ENCODE assay signal across 8 cellular contexts in the genomic region with DNA sequence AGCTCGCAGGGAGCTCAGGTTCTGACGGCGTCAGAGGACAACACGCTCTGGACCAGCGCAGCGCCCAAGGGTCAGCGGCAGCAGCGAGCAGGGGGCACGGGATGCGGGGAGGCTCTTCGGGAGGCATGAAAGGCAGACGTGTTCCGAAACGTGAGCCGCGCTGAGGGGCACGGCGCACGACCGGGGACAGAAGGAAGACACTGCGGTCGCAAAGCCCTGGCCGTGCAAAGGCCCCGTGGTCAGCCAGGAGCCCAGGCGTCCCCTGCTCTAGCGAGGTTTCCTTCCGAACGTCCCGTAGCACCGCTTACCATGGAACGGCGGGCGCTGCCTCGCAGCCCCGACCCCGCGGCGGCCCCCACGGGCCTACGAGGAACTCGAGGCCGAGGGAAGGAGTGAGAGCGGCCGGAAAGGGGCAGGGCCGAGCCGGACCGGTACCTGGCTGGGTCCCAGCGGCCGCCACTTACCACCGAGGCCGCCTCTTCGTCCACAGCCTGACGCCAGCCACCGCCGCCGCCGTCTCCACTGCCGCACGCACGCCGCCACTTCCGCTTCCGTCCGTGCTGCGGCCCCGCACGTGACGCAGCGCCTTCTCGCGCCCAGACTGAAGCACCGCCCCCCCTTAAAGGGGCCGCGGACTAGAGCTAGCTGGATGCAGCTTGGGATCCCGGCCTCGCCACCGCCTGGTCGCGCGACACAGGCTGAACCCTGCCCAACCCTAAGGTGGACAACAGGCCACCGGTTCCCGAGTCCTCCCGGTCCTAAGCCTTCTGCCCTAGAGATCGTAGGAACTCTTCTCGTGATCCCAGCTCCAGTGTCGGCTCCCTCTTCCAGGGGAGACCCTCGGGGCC. TPM values are rescaled to one million over a fixed set of nuclear protein-coding genes. Genes with fewer than 3 reads are reported as not detected.
DNase-seq lines count a peak whose midpoint lies in the region; ATAC-seq, FAIRE-seq and TF ChIP-seq lines count a peak whose summit lies in the region.

No MANE protein-coding gene starts in this region.

- POLR2A ChIA-PET in activated CD4-positive, alpha-beta T cell treated with anti-CD3 and anti-CD28 coated beads, Interleukin-2, amount 10 ng/mL, durations not matched to agents 7 days and 5 days (lab: Charles Lee) = interaction anchor here (0.6 to 0.9 kb wide), 3 partner anchors 21 to 128 kb away, joined by 3 read pairs; no protein-coding TSS in a partner anchor
- POLR2A ChIA-PET in HepG2 (lab: Yijun Ruan, JAX) = interaction anchor here (0.8 to 2.1 kb wide), 11 partner anchors 9 to 600 kb away, joined by 3 to 13 read pairs (median 5); a partner anchor contains a TSS

- peak overlapping the region; percentile 91 for H3K9ac ChIP-seq in HepG2 (ENCODE audit: insufficient read depth, low read depth, low read length)

- in situ Hi-C loops in HepG2 (cut with HindIII; ENCODE audit: extremely low pct_ligation_motif_present, low pct_unique_long_range_greater_than_20kb) = no loop called here

- peak; percentile 39 for TF ChIP-seq CTCF in HepG2 (CRISPR knock-in tag; IDR thresholded peaks at IDR 0.05)

- no peaks in the 10 kb centered on the region for H3K27me3 ChIP-seq in HepG2 (ENCODE audit: control insufficient read depth in 1 of 2, insufficient read depth in 2 of 2, low read length in 2 of 2)

- TF ChIP-seq POLR2A in GM19193 (IDR thresholded peaks at IDR 0.05; ENCODE audit: extremely low read depth, insufficient read depth, insufficient read length) = peak; percentile 92
- peak; percentile 77 to 94 for TF ChIP-seq POLR2A in HepG2 (IDR thresholded peaks at IDR 0.05; ENCODE audit: insufficient read depth in 1 of 2, low read depth in 2 of 2, low read length in 2 of 2)

- peak overlapping the region; percentile 79 for H3K27ac ChIP-seq in HepG2 (ENCODE audit: extremely low read length, insufficient read depth, low read length)

- peaks cover 45% of the 10 kb centered on the region for H3K4me1 ChIP-seq in HepG2 (ENCODE audit: insufficient read depth, low read length)

- H3K9me3 Mint-ChIP-seq in activated CD4-positive, alpha-beta T cell treated with anti-CD3 and anti-CD28 coated beads, Interleukin-2, amount 10 ng/mL, durations not matched to agents 7 days and 5 days = no peaks in the 10 kb centered on the region

- H3K4me3 ChIP-seq in HepG2 (replicated peaks in 1 of 3; ENCODE audit: insufficient read depth in 1 of 3, low read depth in 2 of 3, low read length in 3 of 3) = peak overlapping the region; percentile 68 to 99 (median 94)

- peak; percentile 84 for ATAC-seq in HG03432 (IDR thresholded peaks at IDR 0.05; ENCODE audit: unreplicated experiment)
- ATAC-seq in HepG2 = peak; percentile 84

- peaks cover 0 to 4% of the 10 kb centered on the region in 2 experiments; a peak in 2 of 5 replicates for H3K36me3 ChIP-seq in HepG2 (replicated peaks in 1 of 2; ENCODE audit: control insufficient read depth in 1 of 2, insufficient read depth in 2 of 2, low read length in 2 of 2)

- intact Hi-C loops in HepG2 (cut with micrococcal nuclease; ENCODE audit: unreplicated experiment) = no loop called here

- no peaks in the 10 kb centered on the region for H3K27me3 Mint-ChIP-seq in activated CD4-positive, alpha-beta T cell treated with anti-CD3 and anti-CD28 coated beads, Interleukin-2, amount 10 ng/mL, durations not matched to agents 7 days and 5 days

- H3K79me2 ChIP-seq in HepG2 (ENCODE audit: insufficient read depth, low read length) = peaks cover 32% of the 10 kb centered on the region

- peak overlapping the region; percentile 97 for H3K4me2 ChIP-seq in HepG2 (ENCODE audit: low read depth, low read length)

- H3K9me3 ChIP-seq in HepG2 (ENCODE audit: low read length) = no peaks in the 10 kb centered on the region

- TF ChIP-seq EP300 in HepG2 (IDR thresholded peaks at IDR 0.05; ENCODE audit: low read depth in 2 of 2, low read length in 2 of 2) (no peak), HepG2 (CRISPR knock-in tag; IDR thresholded peaks at IDR 0.05; ENCODE audit: borderline replicate concordance) (no peak)

- peaks cover 6% of the 10 kb centered on the region; the same call in 1 of the 2 replicates for H4K20me1 ChIP-seq in HepG2 (ENCODE audit: insufficient read depth, low read length)

- H2AFZ ChIP-seq in HepG2 (ENCODE audit: low read length) = no peak overlapping the region

- peaks cover 33% of the 10 kb centered on the region for H3K4me1 Mint-ChIP-seq in activated CD4-positive, alpha-beta T cell treated with anti-CD3 and anti-CD28 coated beads, Interleukin-2, amount 10 ng/mL, durations not matched to agents 7 days and 5 days

- peaks cover 13% of the 10 kb centered on the region for H3K36me3 Mint-ChIP-seq in activated CD4-positive, alpha-beta T cell treated with anti-CD3 and anti-CD28 coated beads, Interleukin-2, amount 10 ng/mL, durations not matched to agents 7 days and 5 days (ENCODE audit: low read depth)

- TF ChIP-seq RAD21 in HepG2 (CRISPR knock-in tag; IDR thresholded peaks at IDR 0.05) = peak; percentile 45

- H3K27ac Mint-ChIP-seq in activated CD4-positive, alpha-beta T cell treated with anti-CD3 and anti-CD28 coated beads, Interleukin-2, amount 10 ng/mL, durations not matched to agents 7 days and 5 days = peak overlapping the region; percentile 98

- no peak for FAIRE-seq in HepG2 (lab: Jason Lieb, UNC)

- peak overlapping the region; percentile 99 for H3K4me3 Mint-ChIP-seq in activated CD4-positive, alpha-beta T cell treated with anti-CD3 and anti-CD28 coated beads, Interleukin-2, amount 10 ng/mL, durations not matched to agents 7 days and 5 days

- BruUV-seq in HepG2 (replicated peaks; lab: Mats Ljungman, UMichigan) = TSS peak; percentile 81

- peak; percentile 97 for DNase-seq in Ammon's horn (ENCODE audit: low spot score)
- DNase-seq in NCI-H510A treated with DMSO at 0.1 percent for 48 hours (lab: John Stamatoyannopoulos, UW) = peak; percentile 58
- peak; percentile 89 for DNase-seq in activated CD4-positive, alpha-beta T cell treated with anti-CD3 and anti-CD28 coated beads, Interleukin-2, amount 10 ng/mL, durations not matched to agents 7 days and 5 days
- DNase-seq in dedifferentiated amniotic fluid mesenchymal stem cell (ENCODE audit: extremely low spot score) = peak; percentile 87
- peak; percentile 79 for DNase-seq in HepG2 (ENCODE audit: low spot score)
- DNase-seq in stimulated activated CD4-positive, alpha-beta T cell treated with anti-CD3 and anti-CD28 coated beads, Interleukin-2, amount 100 ng/mL, for 48 hours = peak; percentile 83 to 86

- WGBS in HepG2 (ENCODE audit: low lambda C conversion rate) = 3% methylated on average over 22 of the region's 87 CpGs

- CTCF ChIA-PET in activated CD4-positive, alpha-beta T cell treated with anti-CD3 and anti-CD28 coated beads, Interleukin-2, amount 10 ng/mL, durations not matched to agents 7 days and 5 days (lab: Charles Lee) = interaction anchor here (0.6 to 1.5 kb wide), 8 partner anchors 9 to 144 kb away, joined by 3 to 12 read pairs (median 5); a partner anchor contains a TSS
- CTCF ChIA-PET in HepG2 (lab: Yijun Ruan, JAX; ENCODE audit: low intra/inter-chr PET ratio, low total read pairs) = no interaction called here

RNA-seq across cellular contexts. Expression of a gene that starts 9.4 kb away (rescaled TPM):
- total RNA-seq in activated CD4-positive, alpha-beta T cell treated with anti-CD3 and anti-CD28 coated beads, Interleukin-2, amount 10 ng/mL, durations not matched to agents 7 days and 5 days = 100 to 1,000 TPM; 180 TPM
- total RNA-seq in HepG2 (2016; rRNA removed; fragmentation: Illumina TruSeq; extraction: Trizol) = 27.9 and 40.8 TPM in 2 replicates
- 52.2 and 64.4 TPM in 2 replicates for total RNA-seq in HepG2 (2016; cell fraction: cytosol; rRNA removed; fragmentation: Illumina TruSeq; extraction: Trizol; ENCODE audit: low read depth)
- 24.0 and 37.3 TPM in 2 replicates for total RNA-seq in HepG2 (2016; cell fraction: insoluble cytoplasmic fraction; rRNA removed; fragmentation: Illumina TruSeq; extraction: Trizol)
- total RNA-seq in HepG2 (2016; cell fraction: membrane; rRNA removed; fragmentation: Illumina TruSeq; extraction: Trizol) = 65.2 and 82.2 TPM in 2 replicates
- total RNA-seq in HepG2 (2016; cell fraction: nucleus; rRNA removed; fragmentation: Illumina TruSeq; extraction: Trizol) = 17.1 and 19.3 TPM in 2 replicates
- polyA plus RNA-seq in HepG2 (2011; rRNA removed) = 27.7 and 44.6 TPM in 2 replicates
- 25.9 and 53.1 TPM in 2 replicates for polyA plus RNA-seq in HepG2 (2011; cell fraction: cytosol; rRNA removed)
- 72.5 and 83.8 TPM in 2 replicates for polyA plus RNA-seq in HepG2 (2011; cell fraction: nucleus; rRNA removed)
- 11.9 and 16.2 TPM in 2 replicates for polyA plus RNA-seq in HepG2 (2012)
- 51.0 and 62.5 TPM in 2 replicates for polyA plus RNA-seq in HepG2 (2016; cell fraction: cytosol; fragmentation: Illumina TruSeq; extraction: Trizol; ENCODE audit: low read depth)
- 25.3 and 27.0 TPM in 2 replicates for polyA plus RNA-seq in HepG2 (2016; cell fraction: insoluble cytoplasmic fraction; fragmentation: Illumina TruSeq; extraction: Trizol; ENCODE audit: low read depth)
- 54.6 and 60.4 TPM in 2 replicates for polyA plus RNA-seq in HepG2 (2016; cell fraction: membrane; fragmentation: Illumina TruSeq; extraction: Trizol; ENCODE audit: low read depth)
- 38.7 and 42.0 TPM in 2 replicates for polyA plus RNA-seq in HepG2 (2016; cell fraction: nucleus; fragmentation: Illumina TruSeq; extraction: Trizol; ENCODE audit: insufficient read depth, low read depth)
- 15.0 and 50.9 TPM in 2 replicates for polyA minus RNA-seq in HepG2 (2011; rRNA and poly(A)+ RNA removed; ENCODE audit: low replicate concordance)
- polyA minus RNA-seq in HepG2 (2011; cell fraction: cytosol; rRNA and poly(A)+ RNA removed) = 17.2 and 18.0 TPM in 2 replicates
- polyA minus RNA-seq in HepG2 (2011; cell fraction: nucleus; rRNA and poly(A)+ RNA removed) = 5.7 and 5.8 TPM in 2 replicates

RNA-seq across cellular contexts. Expression of a gene that starts 12.5 kb away (rescaled TPM):
- total RNA-seq in activated CD4-positive, alpha-beta T cell treated with anti-CD3 and anti-CD28 coated beads, Interleukin-2, amount 10 ng/mL, durations not matched to agents 7 days and 5 days = 10 to 100 TPM; 24.0 to 25.5 TPM
- total RNA-seq in HepG2 (2016; rRNA removed; fragmentation: Illumina TruSeq; extraction: Trizol) = 6.2 and 6.7 TPM in 2 replicates
- total RNA-seq in HepG2 (2016; cell fraction: cytosol; rRNA removed; fragmentation: Illumina TruSeq; extraction: Trizol; ENCODE audit: low read depth) = 2.1 and 2.2 TPM in 2 replicates
- 5.5 and 5.9 TPM in 2 replicates for total RNA-seq in HepG2 (2016; cell fraction: insoluble cytoplasmic fraction; rRNA removed; fragmentation: Illumina TruSeq; extraction: Trizol)
- total RNA-seq in HepG2 (2016; cell fraction: membrane; rRNA removed; fragmentation: Illumina TruSeq; extraction: Trizol) = 8.3 and 8.9 TPM in 2 replicates
- 4.0 and 4.8 TPM in 2 replicates for total RNA-seq in HepG2 (2016; cell fraction: nucleus; rRNA removed; fragmentation: Illumina TruSeq; extraction: Trizol)
- 3.5 and 4.7 TPM in 2 replicates for polyA plus RNA-seq in HepG2 (2011; rRNA removed)
- 3.7 and 7.0 TPM in 2 replicates for polyA plus RNA-seq in HepG2 (2011; cell fraction: cytosol; rRNA removed)
- polyA plus RNA-seq in HepG2 (2011; cell fraction: nucleus; rRNA removed) = 16.7 and 31.9 TPM in 2 replicates
- 8.3 and 9.4 TPM in 2 replicates for polyA plus RNA-seq in HepG2 (2012)
- 3.2 and 3.4 TPM in 2 replicates for polyA plus RNA-seq in HepG2 (2016; cell fraction: cytosol; fragmentation: Illumina TruSeq; extraction: Trizol; ENCODE audit: low read depth)
- polyA plus RNA-seq in HepG2 (2016; cell fraction: insoluble cytoplasmic fraction; fragmentation: Illumina TruSeq; extraction: Trizol; ENCODE audit: low read depth) = 12.0 and 14.3 TPM in 2 replicates
- 8.9 and 9.3 TPM in 2 replicates for polyA plus RNA-seq in HepG2 (2016; cell fraction: membrane; fragmentation: Illumina TruSeq; extraction: Trizol; ENCODE audit: low read depth)
- 11.4 and 12.0 TPM in 2 replicates for polyA plus RNA-seq in HepG2 (2016; cell fraction: nucleus; fragmentation: Illumina TruSeq; extraction: Trizol; ENCODE audit: insufficient read depth, low read depth)
- polyA minus RNA-seq in HepG2 (2011; rRNA and poly(A)+ RNA removed; ENCODE audit: low replicate concordance) = 3.1 and 9.7 TPM in 2 replicates
- polyA minus RNA-seq in HepG2 (2011; cell fraction: cytosol; rRNA and poly(A)+ RNA removed) = 8.9 and 15.3 TPM in 2 replicates
- 2.1 and 2.2 TPM in 2 replicates for polyA minus RNA-seq in HepG2 (2011; cell fraction: nucleus; rRNA and poly(A)+ RNA removed)

RNA-seq across cellular contexts. Expression of a gene that starts 27.6 kb away (rescaled TPM):
- 10 to 100 TPM; 44.2 to 54.7 TPM for total RNA-seq in activated CD4-positive, alpha-beta T cell treated with anti-CD3 and anti-CD28 coated beads, Interleukin-2, amount 10 ng/mL, durations not matched to agents 7 days and 5 days
- total RNA-seq in HepG2 (2016; rRNA removed; fragmentation: Illumina TruSeq; extraction: Trizol) = 3.0 and 5.0 TPM in 2 replicates
- total RNA-seq in HepG2 (2016; cell fraction: cytosol; rRNA removed; fragmentation: Illumina TruSeq; extraction: Trizol; ENCODE audit: low read depth) = 1.1 and 3.2 TPM in 2 replicates
- total RNA-seq in HepG2 (2016; cell fraction: insoluble cytoplasmic fraction; rRNA removed; fragmentation: Illumina TruSeq; extraction: Trizol) = 4.1 and 5.2 TPM in 2 replicates
- total RNA-seq in HepG2 (2016; cell fraction: membrane; rRNA removed; fragmentation: Illumina TruSeq; extraction: Trizol) = 3.9 and 4.2 TPM in 2 replicates
- 6.0 and 7.6 TPM in 2 replicates for total RNA-seq in HepG2 (2016; cell fraction: nucleus; rRNA removed; fragmentation: Illumina TruSeq; extraction: Trizol)
- 11.2 and 13.0 TPM in 2 replicates for polyA plus RNA-seq in HepG2 (2011; rRNA removed)
- 8.7 and 9.8 TPM in 2 replicates for polyA plus RNA-seq in HepG2 (2011; cell fraction: cytosol; rRNA removed)
- 91.1 and 123 TPM in 2 replicates for polyA plus RNA-seq in HepG2 (2011; cell fraction: nucleus; rRNA removed)
- 13.8 and 15.4 TPM in 2 replicates for polyA plus RNA-seq in HepG2 (2012)
- polyA plus RNA-seq in HepG2 (2016; cell fraction: cytosol; fragmentation: Illumina TruSeq; extraction: Trizol; ENCODE audit: low read depth) = 1.7 and 1.8 TPM in 2 replicates
- 7.3 and 10.0 TPM in 2 replicates for polyA plus RNA-seq in HepG2 (2016; cell fraction: insoluble cytoplasmic fraction; fragmentation: Illumina TruSeq; extraction: Trizol; ENCODE audit: low read depth)
- polyA plus RNA-seq in HepG2 (2016; cell fraction: membrane; fragmentation: Illumina TruSeq; extraction: Trizol; ENCODE audit: low read depth) = 5.1 and 5.3 TPM in 2 replicates
- 39.5 and 44.1 TPM in 2 replicates for polyA plus RNA-seq in HepG2 (2016; cell fraction: nucleus; fragmentation: Illumina TruSeq; extraction: Trizol; ENCODE audit: insufficient read depth, low read depth)
- polyA minus RNA-seq in HepG2 (2011; rRNA and poly(A)+ RNA removed; ENCODE audit: low replicate concordance) = 16.3 and 19.1 TPM in 2 replicates
- 5.5 and 7.7 TPM in 2 replicates for polyA minus RNA-seq in HepG2 (2011; cell fraction: cytosol; rRNA and poly(A)+ RNA removed)
- 9.3 and 10.8 TPM in 2 replicates for polyA minus RNA-seq in HepG2 (2011; cell fraction: nucleus; rRNA and poly(A)+ RNA removed)

RNA-seq across cellular contexts. Expression of a gene that starts 29.3 kb away (rescaled TPM):
- total RNA-seq in activated CD4-positive, alpha-beta T cell treated with anti-CD3 and anti-CD28 coated beads, Interleukin-2, amount 10 ng/mL, durations not matched to agents 7 days and 5 days = 10 to 100 TPM; 10.6 to 13.3 TPM
- 2.0 and 3.5 TPM in 2 replicates for total RNA-seq in HepG2 (2016; rRNA removed; fragmentation: Illumina TruSeq; extraction: Trizol)
- total RNA-seq in HepG2 (2016; cell fraction: cytosol; rRNA removed; fragmentation: Illumina TruSeq; extraction: Trizol; ENCODE audit: low read depth) = 0.79 and 0.81 TPM in 2 replicates
- 1.7 and 3.1 TPM in 2 replicates for total RNA-seq in HepG2 (2016; cell fraction: insoluble cytoplasmic fraction; rRNA removed; fragmentation: Illumina TruSeq; extraction: Trizol)
- total RNA-seq in HepG2 (2016; cell fraction: membrane; rRNA removed; fragmentation: Illumina TruSeq; extraction: Trizol) = 1.7 and 2.1 TPM in 2 replicates
- total RNA-seq in HepG2 (2016; cell fraction: nucleus; rRNA removed; fragmentation: Illumina TruSeq; extraction: Trizol) = 1.5 and 1.9 TPM in 2 replicates
- polyA plus RNA-seq in HepG2 (2011; rRNA removed) = 0.95 and 1.4 TPM in 2 replicates
- polyA plus RNA-seq in HepG2 (2011; cell fraction: cytosol; rRNA removed) = 0.94 and 1.7 TPM in 2 replicates
- 6.4 and 7.8 TPM in 2 replicates for polyA plus RNA-seq in HepG2 (2011; cell fraction: nucleus; rRNA removed)
- 1.3 and 1.7 TPM in 2 replicates for polyA plus RNA-seq in HepG2 (2012)
- polyA plus RNA-seq in HepG2 (2016; cell fraction: cytosol; fragmentation: Illumina TruSeq; extraction: Trizol; ENCODE audit: low read depth) = 0.68 TPM in 2 replicates
- polyA plus RNA-seq in HepG2 (2016; cell fraction: insoluble cytoplasmic fraction; fragmentation: Illumina TruSeq; extraction: Trizol; ENCODE audit: low read depth) = 2.8 and 3.5 TPM in 2 replicates
- 1.1 and 1.4 TPM in 2 replicates for polyA plus RNA-seq in HepG2 (2016; cell fraction: membrane; fragmentation: Illumina TruSeq; extraction: Trizol; ENCODE audit: low read depth)
- 5.0 and 6.1 TPM in 2 replicates for polyA plus RNA-seq in HepG2 (2016; cell fraction: nucleus; fragmentation: Illumina TruSeq; extraction: Trizol; ENCODE audit: insufficient read depth, low read depth)
- polyA minus RNA-seq in HepG2 (2011; rRNA and poly(A)+ RNA removed; ENCODE audit: low replicate concordance) = 2.1 and 3.8 TPM in 2 replicates
- polyA minus RNA-seq in HepG2 (2011; cell fraction: cytosol; rRNA and poly(A)+ RNA removed) = 1.3 and 1.6 TPM in 2 replicates
- 2.3 and 2.6 TPM in 2 replicates for polyA minus RNA-seq in HepG2 (2011; cell fraction: nucleus; rRNA and poly(A)+ RNA removed)

RNA-seq across cellular contexts. Expression of a gene that starts 29.3 kb away (rescaled TPM):
- 10 to 100 TPM; 27.5 to 37.9 TPM for total RNA-seq in activated CD4-positive, alpha-beta T cell treated with anti-CD3 and anti-CD28 coated beads, Interleukin-2, amount 10 ng/mL, durations not matched to agents 7 days and 5 days
- 10.8 and 13.7 TPM in 2 replicates for total RNA-seq in HepG2 (2016; rRNA removed; fragmentation: Illumina TruSeq; extraction: Trizol)
- 4.4 and 5.1 TPM in 2 replicates for total RNA-seq in HepG2 (2016; cell fraction: cytosol; rRNA removed; fragmentation: Illumina TruSeq; extraction: Trizol; ENCODE audit: low read depth)
- 9.1 and 12.6 TPM in 2 replicates for total RNA-seq in HepG2 (2016; cell fraction: insoluble cytoplasmic fraction; rRNA removed; fragmentation: Illumina TruSeq; extraction: Trizol)
- 10.1 and 10.7 TPM in 2 replicates for total RNA-seq in HepG2 (2016; cell fraction: membrane; rRNA removed; fragmentation: Illumina TruSeq; extraction: Trizol)
- total RNA-seq in HepG2 (2016; cell fraction: nucleus; rRNA removed; fragmentation: Illumina TruSeq; extraction: Trizol) = 24.2 and 31.8 TPM in 2 replicates
- polyA plus RNA-seq in HepG2 (2011; rRNA removed) = 10.7 and 12.8 TPM in 2 replicates
- 7.6 and 8.7 TPM in 2 replicates for polyA plus RNA-seq in HepG2 (2011; cell fraction: cytosol; rRNA removed)
- 43.5 and 55.3 TPM in 2 replicates for polyA plus RNA-seq in HepG2 (2011; cell fraction: nucleus; rRNA removed)
- polyA plus RNA-seq in HepG2 (2012) = 21.8 and 32.2 TPM in 2 replicates
- 5.1 and 6.4 TPM in 2 replicates for polyA plus RNA-seq in HepG2 (2016; cell fraction: cytosol; fragmentation: Illumina TruSeq; extraction: Trizol; ENCODE audit: low read depth)
- 10.3 and 13.4 TPM in 2 replicates for polyA plus RNA-seq in HepG2 (2016; cell fraction: insoluble cytoplasmic fraction; fragmentation: Illumina TruSeq; extraction: Trizol; ENCODE audit: low read depth)
- polyA plus RNA-seq in HepG2 (2016; cell fraction: membrane; fragmentation: Illumina TruSeq; extraction: Trizol; ENCODE audit: low read depth) = 11.5 and 11.6 TPM in 2 replicates
- polyA plus RNA-seq in HepG2 (2016; cell fraction: nucleus; fragmentation: Illumina TruSeq; extraction: Trizol; ENCODE audit: insufficient read depth, low read depth) = 69.4 and 71.5 TPM in 2 replicates
- polyA minus RNA-seq in HepG2 (2011; rRNA and poly(A)+ RNA removed; ENCODE audit: low replicate concordance) = 14.8 and 32.0 TPM in 2 replicates
- polyA minus RNA-seq in HepG2 (2011; cell fraction: cytosol; rRNA and poly(A)+ RNA removed) = 35.3 TPM in 2 replicates
- polyA minus RNA-seq in HepG2 (2011; cell fraction: nucleus; rRNA and poly(A)+ RNA removed) = 13.2 and 15.5 TPM in 2 replicates

Comparison
In these comparisons a context has a peak if more than half of its experiments do, and no peak if none do; other contexts are left out.
1. Peak in every context shown above with its lines: DNase-seq, ATAC-seq, H3K4me3 ChIP-seq and H3K27ac ChIP-seq.